7 cellular contexts compared by ENCODE assay signal in the genomic region with DNA sequence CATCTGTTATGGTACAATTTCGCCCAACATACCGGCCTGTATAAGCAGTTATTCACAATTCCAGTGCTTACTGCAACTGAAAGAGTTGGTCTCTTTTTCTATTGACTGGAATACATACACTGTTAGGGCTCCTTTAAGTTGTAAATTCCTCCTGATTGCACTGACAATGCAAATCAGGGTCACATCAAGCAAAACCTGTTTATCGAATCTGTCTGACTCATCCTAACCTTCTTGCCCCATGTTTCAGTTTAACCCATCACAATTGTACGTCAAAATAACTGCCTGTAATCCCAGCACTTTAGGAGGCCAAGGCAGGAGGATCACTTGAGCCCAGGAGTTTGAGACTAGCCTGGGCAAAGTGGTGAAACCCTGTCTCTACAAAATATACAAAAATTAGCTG.
DNase-seq lines count a peak whose midpoint lies in the region; ATAC-seq, FAIRE-seq and TF ChIP-seq lines count a peak whose summit lies in the region.
"Not testable (repeated sequence)": the region's sequence is repeated elsewhere in the genome, so short reads cannot be mapped to it uniquely, and the experiment has no call there.

No MANE protein-coding gene starts in this region.

- H3K14ac ChIP-seq in trophoblast cell (ENCODE audit: low read length): not testable (repeated sequence)

- not testable (repeated sequence) for ATAC-seq in PC-3, K562
- peak; percentile 54; the same call in 1 of the 3 replicates for ATAC-seq in RWPE2 (ENCODE audit: low read depth)
- ATAC-seq in esophagus mucosa: peak; percentile 83

- not testable (repeated sequence) for H3K79me2 ChIP-seq in PC-3 (ENCODE audit: low read length); K562 (ENCODE audit: control insufficient read depth, insufficient read depth, low read length); trophoblast cell (ENCODE audit: control insufficient read depth, insufficient read depth, low read length, poor library complexity)

- not testable (repeated sequence) for TF ChIP-seq EP300 in K562 (IDR thresholded peaks at IDR 0.05; ENCODE audit: low read length)

- not testable (repeated sequence) for H3K27ac ChIP-seq in PC-3 (ENCODE audit: low read length); RWPE2 (ENCODE audit: poor library complexity, severe bottlenecking); K562 (ENCODE audit: extremely low read depth, low read depth, low read length); trophoblast cell (ENCODE audit: low read depth, low read length)

- H3K27me3 ChIP-seq in PC-3 (ENCODE audit: low read length); RWPE2 (ENCODE audit: insufficient read depth, poor library complexity, severe bottlenecking); K562 (ENCODE audit: control insufficient read depth in 2 of 2, insufficient read depth in 2 of 2, low read length in 2 of 2); trophoblast cell (ENCODE audit: insufficient read depth, low read length): not testable (repeated sequence)

- H3F3A ChIP-seq in PC-3 (ENCODE audit: low read length, unreplicated experiment): not testable (repeated sequence)

- FAIRE-seq in K562 (lab: Jason Lieb, UNC): not testable (repeated sequence)

- H3K18ac ChIP-seq in trophoblast cell (ENCODE audit: low read length): not testable (repeated sequence)

- not testable (repeated sequence) for H3K23ac ChIP-seq in trophoblast cell (ENCODE audit: low read length)

- H2BK120ac ChIP-seq in trophoblast cell (ENCODE audit: insufficient read depth, low read length, poor library complexity): not testable (repeated sequence)

- POLR2A ChIA-PET in PC-3 (lab: Charles Lee; ENCODE audit: unreplicated experiment); K562 (lab: Yijun Ruan, JAX): not testable (repeated sequence)

- 2% methylated on average over 4 of the region's 4 CpGs for WGBS in K562 (ENCODE audit: insufficient coverage, low coverage, missing lambda C conversion rate)
- no CpG with 5 or more reads among the region's 4 CpGs for WGBS in trophoblast cell (ENCODE audit: extremely low coverage, insufficient coverage, insufficient read length)

- H3K9ac ChIP-seq in PC-3 (ENCODE audit: low read length); K562 (ENCODE audit: insufficient read depth in 1 of 2, low read depth in 2 of 2, low read length in 2 of 2); trophoblast cell (ENCODE audit: low read length): not testable (repeated sequence)

- not testable (repeated sequence) for TF ChIP-seq CTCF in GM12865 (IDR thresholded peaks at IDR 0.05; ENCODE audit: insufficient read depth, low read depth, low read length, missing control alignments); PC-3 (conservative IDR thresholded peaks at IDR 0.05; ENCODE audit: low read depth, low read length); RWPE2 (IDR thresholded peaks at IDR 0.05; ENCODE audit: poor library complexity, severe bottlenecking); K562 (IDR thresholded peaks at IDR 0.05 in 2 of 3, conservative IDR thresholded peaks at IDR 0.05 in 1 of 3; ENCODE audit: insufficient read depth in 2 of 3, low read depth in 1 of 3, low read length in 3 of 3)

- H3K4me2 ChIP-seq in PC-3 (ENCODE audit: low read length); K562 (ENCODE audit: insufficient read depth, low read length); trophoblast cell (ENCODE audit: low read length): not testable (repeated sequence)

- H3K79me1 ChIP-seq in trophoblast cell (ENCODE audit: low read length): not testable (repeated sequence)

- not testable (repeated sequence) for H3K9me3 ChIP-seq in PC-3 (ENCODE audit: low read length); RWPE2 (ENCODE audit: severe bottlenecking); K562 (replicated peaks; ENCODE audit: control insufficient read depth, insufficient read depth, low read depth, low read length); trophoblast cell (ENCODE audit: insufficient read depth, low read depth, low read length)

- not testable (repeated sequence) for H3K4me3 ChIP-seq in GM12865 (ENCODE audit: low read depth, low read length); PC-3 (ENCODE audit: low read length); RWPE2 (ENCODE audit: severe bottlenecking); K562; trophoblast cell (ENCODE audit: low read depth, low read length)

- not testable (repeated sequence) for H3K9me1 ChIP-seq in K562 (ENCODE audit: control insufficient read depth, insufficient read depth, low read length)

- H3K36me3 ChIP-seq in PC-3 (ENCODE audit: low read depth, low read length); RWPE2 (ENCODE audit: low read depth); K562 (ENCODE audit: control insufficient read depth, insufficient read depth, low read length); trophoblast cell (ENCODE audit: control insufficient read depth in 1 of 2, insufficient read depth in 2 of 2, low read length in 2 of 2): not testable (repeated sequence)

- not testable (repeated sequence) for H2AK5ac ChIP-seq in trophoblast cell (ENCODE audit: low read length)

- DNase-seq in GM12865 (ENCODE audit: low read depth) (peak; percentile 14), NCI-H526 (lab: John Stamatoyannopoulos, UW) (peak; percentile 79 to 85), PC-3 (peak; percentile 59), trophoblast cell (peak; percentile 66 to 84)
- DNase-seq in RWPE2 (ENCODE audit: low spot score); K562 (ENCODE audit: extremely low read depth in 1 of 4, low spot score in 3 of 4): not testable (repeated sequence)

- not testable (repeated sequence) for H2BK12ac ChIP-seq in trophoblast cell (ENCODE audit: low read length)

- not testable (repeated sequence) for H4K91ac ChIP-seq in trophoblast cell (ENCODE audit: low read depth, low read length)

- TF ChIP-seq POLR2A in K562 (conservative IDR thresholded peaks at IDR 0.05): not testable (repeated sequence)

- H2AFZ ChIP-seq in PC-3 (ENCODE audit: low read length); K562 (ENCODE audit: low read depth, low read length); trophoblast cell (ENCODE audit: insufficient read depth, low read length, poor library complexity): not testable (repeated sequence)

- not testable (repeated sequence) for H3K4me1 ChIP-seq in PC-3 (ENCODE audit: insufficient read depth, low read length); RWPE2 (ENCODE audit: insufficient read depth, poor library complexity, severe bottlenecking); K562 (replicated peaks in 1 of 2; ENCODE audit: control insufficient read depth in 2 of 2, insufficient read depth in 2 of 2, low read length in 2 of 2); trophoblast cell (ENCODE audit: control insufficient read depth in 1 of 2, insufficient read depth in 2 of 2, low read length in 2 of 2)

- CTCF ChIA-PET in PC-3 (lab: Charles Lee); K562 (lab: Yijun Ruan, JAX; ENCODE audit: low intra/inter-chr PET ratio): not testable (repeated sequence)

- H3K9me2 ChIP-seq in PC-3 (replicated peaks; ENCODE audit: low read length): not testable (repeated sequence)

- H2BK5ac ChIP-seq in trophoblast cell (ENCODE audit: low read depth, low read length, poor library complexity): not testable (repeated sequence)

- BruUV-seq in PC-3 (replicated peaks; lab: Mats Ljungman, UMichigan); K562 (replicated peaks; lab: Mats Ljungman, UMichigan): not testable (repeated sequence)

- H4K12ac ChIP-seq in trophoblast cell (ENCODE audit: low read depth, low read length): not testable (repeated sequence)

- not testable (repeated sequence) for TF ChIP-seq RAD21 in K562 (CRISPR knock-in tag; conservative IDR thresholded peaks at IDR 0.05 in 1 of 2, IDR thresholded peaks at IDR 0.05 in 1 of 2)

- intact Hi-C loops in PC-3 (cut with micrococcal nuclease); K562 (cut with micrococcal nuclease): not testable (repeated sequence)

- H4K20me1 ChIP-seq in PC-3 (ENCODE audit: low read length); K562 (replicated peaks; ENCODE audit: control insufficient read depth, insufficient read depth, low read length): not testable (repeated sequence)

- in situ Hi-C loops in K562 (cut with MboI): not testable (repeated sequence)

- H3K4ac ChIP-seq in trophoblast cell (ENCODE audit: low read depth, low read length): not testable (repeated sequence)

- H4K8ac ChIP-seq in trophoblast cell (ENCODE audit: low read depth, low read length): not testable (repeated sequence)

TF ChIP-seq in K562, 482 proteins besides CTCF, POLR2A, EP300 and RAD21:
- TF ChIP-seq FOSL1 (tag; conservative IDR thresholded peaks at IDR 0.05): 0 out of 2 replicates have a peak, but pooled peaks have one; percentile 21
